Comparison of ENCODE assay signal across 8 cellular contexts in genomic region chr20:10673176-10673830, GRCh38. TPM values are rescaled to one million over a fixed set of nuclear protein-coding genes. Genes with fewer than 3 reads are reported as not detected.
A peak's percentile ranks its signal among the peaks of the same experiment; 100 is the strongest.
DNase-seq lines count a peak whose midpoint lies in the region; ATAC-seq and TF ChIP-seq lines count a peak whose summit lies in the region.

No MANE protein-coding gene starts in this region.

- H3K4me1 Mint-ChIP-seq in naive B cell = peaks cover 13 to 35% (median 35%) of the 10 kb centered on the region in 3 donors

- no peak overlapping the region; the same call in 1 of the 2 replicates for H3K27ac ChIP-seq in WERI-Rb-1
- H3K27ac ChIP-seq in esophagus muscularis mucosa (replicated peaks in 1 of 4) = peak overlapping the region; percentile 79 to 99 (median 93)

- peak overlapping the region in 3 of 6 donors; percentile 62 to 82 (median 78) for H3K27ac Mint-ChIP-seq in naive B cell

- H3K36me3 ChIP-seq in WERI-Rb-1 (no peaks in the 10 kb centered on the region), esophagus muscularis mucosa (peaks cover 0 to 14% (median 0%) of the 10 kb centered on the region in 4 donors)

- intact Hi-C loops in esophagus muscularis mucosa (cut with DNase I) = loop anchor here (5.0 kb wide), 2 partner anchors 71 to 236 kb away; partner anchors contain the start of gene SLX4IP

- TF ChIP-seq POLR2A in esophagus muscularis mucosa (IDR thresholded peaks at IDR 0.05; ENCODE audit: low read depth) = no peak

- peak overlapping the region; percentile 50 for H3K4me3 ChIP-seq in Jurkat, Clone E6-1 (ENCODE audit: low read length)
- peak overlapping the region; percentile 83 for H3K4me3 ChIP-seq in WERI-Rb-1 (ENCODE audit: low read depth, low read length)
- peak overlapping the region; percentile 67 to 78 (median 72) for H3K4me3 ChIP-seq in esophagus muscularis mucosa

- H3K27me3 ChIP-seq in WERI-Rb-1 (ENCODE audit: insufficient read depth, low read depth, severe bottlenecking) (peaks cover 7% of the 10 kb centered on the region), esophagus muscularis mucosa (peaks cover 0 to 31% (median 0%) of the 10 kb centered on the region in 4 donors)

- TF ChIP-seq EP300 in esophagus muscularis mucosa (IDR thresholded peaks at IDR 0.05) = no peak

- peaks cover 50 to 82% (median 63%) of the 10 kb centered on the region in 3 donors for H3K27me3 Mint-ChIP-seq in naive B cell

- H3K9me3 ChIP-seq in WERI-Rb-1 (ENCODE audit: severe bottlenecking) (no peaks in the 10 kb centered on the region), esophagus muscularis mucosa (no peaks in the 10 kb centered on the region)

- H3K4me1 ChIP-seq in esophagus muscularis mucosa = peaks cover 10 to 67% (median 56%) of the 10 kb centered on the region in 4 donors

- WGBS in esophagus muscularis mucosa = 0% methylated on average over 28 of the region's 73 CpGs

- H3K4me3 Mint-ChIP-seq in naive B cell = peak overlapping the region; percentile 88 to 94 (median 92)

- no peak for ATAC-seq in naive B cell (ENCODE audit: low read depth in 2 of 2)
- no peak for ATAC-seq in GM21423 (IDR thresholded peaks at IDR 0.05; ENCODE audit: unreplicated experiment)

- H3K9me3 Mint-ChIP-seq in naive B cell = peaks cover 0 to 3% (median 0%) of the 10 kb centered on the region in 7 donors

- DNase-seq in DMS79 (lab: John Stamatoyannopoulos, UW) (peak; percentile 43), WERI-Rb-1 (peak; percentile 17), esophagus muscularis mucosa (ENCODE audit: extremely low spot score) (no peak), naive B cell (no peak), SK-N-DZ (ENCODE audit: low spot score) (no peak)
- DNase-seq in Jurkat, Clone E6-1 (ENCODE audit: low read depth, low spot score) = no peak
- no peak for DNase-seq in central memory CD4-positive, alpha-beta T cell

- no peaks in the 10 kb centered on the region for H3K36me3 Mint-ChIP-seq in naive B cell

- TF ChIP-seq CTCF in WERI-Rb-1 (IDR thresholded peaks at IDR 0.05; ENCODE audit: low read depth, low read length) (no peak), esophagus muscularis mucosa (IDR thresholded peaks at IDR 0.05) (no peak)

RNA-seq across cellular contexts. Expression of gene JAG1, which starts 0.5 kb away (rescaled TPM):
- 1.6 TPM for polyA plus RNA-seq in Jurkat, Clone E6-1 (2012; ENCODE audit: insufficient read depth, insufficient read length)
- 10 to 100 TPM; 30.7 to 41.9 (median 36.3) TPM for total RNA-seq in esophagus muscularis mucosa
- under 1 TPM in 3 of 6 donors, not detected in 3; 0.05 to 0.06 (median 0.06) TPM for polyA plus RNA-seq in naive B cell (ENCODE audit: low read depth in 6 of 6)
- polyA plus RNA-seq in SK-N-DZ (2014; cell fraction: cytosol; rRNA removed) = 2.2 and 4.0 TPM in 2 replicates
- 3.8 and 7.9 TPM in 2 replicates for polyA plus RNA-seq in SK-N-DZ (2014; cell fraction: nucleus; rRNA removed)

Comparison
In these comparisons a context has a peak if more than half of its experiments do, and no peak if none do; other contexts are left out.
1. DNase-seq: peak in DMS79 (single experiment) and WERI-Rb-1 (single experiment); none in Jurkat, Clone E6-1 (single experiment), esophagus muscularis mucosa (single experiment), naive B cell (single experiment), central memory CD4-positive, alpha-beta T cell (single experiment) and SK-N-DZ (single experiment).
2. Peak in every context shown above with its lines, with median percentiles within 50 percentile points of each other: H3K4me3 ChIP-seq.